In the genomic region with DNA sequence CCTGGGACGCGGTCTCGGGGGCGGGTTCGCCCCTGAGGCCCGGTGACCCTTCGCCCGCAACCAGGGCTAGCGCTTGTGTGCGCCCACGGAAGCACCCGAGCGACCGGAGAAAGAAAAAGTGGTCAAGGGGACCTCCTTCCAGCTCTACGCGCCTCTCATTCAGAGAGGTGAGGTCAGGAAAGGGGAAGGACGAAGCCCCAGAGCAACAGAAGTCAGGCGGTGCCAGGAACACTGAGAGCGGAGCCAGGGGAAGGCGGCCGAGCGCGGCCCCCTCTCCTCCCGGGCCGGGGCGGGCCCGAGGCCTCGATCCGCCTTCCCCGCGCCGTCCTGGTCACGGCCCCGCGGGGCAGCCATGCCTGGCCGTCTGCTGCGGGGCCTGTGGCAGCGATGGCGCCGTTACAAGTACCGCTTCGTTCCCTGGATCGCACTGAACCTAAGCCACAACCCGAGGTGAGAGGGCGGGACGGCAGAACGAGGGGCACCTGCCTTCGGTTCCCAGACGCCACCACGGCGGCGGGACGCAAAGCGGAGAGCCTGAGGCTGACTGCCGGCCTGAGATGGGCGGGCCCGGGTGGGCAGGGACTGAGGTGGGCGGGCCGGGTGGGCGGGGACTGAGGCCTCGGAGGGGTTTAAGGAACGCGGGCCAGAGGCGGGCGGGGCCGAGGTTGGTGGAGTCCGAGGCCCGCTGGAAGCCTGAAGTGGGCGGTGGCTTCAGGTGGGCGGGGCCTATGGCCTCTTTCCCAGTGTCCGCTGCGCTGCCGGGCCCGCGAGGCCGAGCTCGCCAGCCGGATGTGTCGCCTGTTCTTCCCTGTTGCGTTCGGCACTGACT, we compare ENCODE assay signal across 1 cellular context.
TF ChIP-seq lines count a peak whose summit lies in the region.

A gene with protein sequence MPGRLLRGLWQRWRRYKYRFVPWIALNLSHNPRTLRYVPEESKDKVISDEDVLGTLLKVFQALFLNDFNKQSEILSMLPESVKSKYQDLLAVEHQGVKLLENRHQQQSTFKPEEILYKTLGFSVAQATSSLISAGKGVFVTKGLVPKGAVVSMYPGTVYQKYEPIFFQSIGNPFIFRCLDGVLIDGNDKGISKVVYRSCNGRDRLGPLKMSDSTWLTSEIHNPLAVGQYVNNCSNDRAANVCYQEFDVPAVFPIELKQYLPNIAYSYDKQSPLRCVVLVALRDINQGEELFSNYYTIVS (plus strand): TSS at position 303 of the 829 bp plus-strand sequence. CDS start 50 bp downstream, at position 353.

TF ChIP-seq in HepG2, 621 proteins besides CTCF, POLR2A, EP300 and RAD21 (continued from another document and continues in another):
- no peak for TF ChIP-seq CREM (IDR thresholded peaks at IDR 0.05)
- no peak for TF ChIP-seq CREM (CRISPR knock-in tag; IDR thresholded peaks at IDR 0.05)
- no peak for TF ChIP-seq ZNF713 (CRISPR knock-in tag; IDR thresholded peaks at IDR 0.05)
- TF ChIP-seq ZNF207 (IDR thresholded peaks at IDR 0.05; ENCODE audit: borderline replicate concordance) = no peak
- TF ChIP-seq ZFP36 (IDR thresholded peaks at IDR 0.05; ENCODE audit: borderline replicate concordance, low read depth, low read length, partially characterized antibody) = no peak
- TF ChIP-seq ZNF792 (CRISPR knock-in tag; IDR thresholded peaks at IDR 0.05) = peak; percentile 78
- no peak for TF ChIP-seq CREB1 (IDR thresholded peaks at IDR 0.05)
- no peak for TF ChIP-seq CREB1 (CRISPR knock-in tag; IDR thresholded peaks at IDR 0.05)
- peak; percentile 48; the same call in 1 of the 2 replicates for TF ChIP-seq NR2F6 (IDR thresholded peaks at IDR 0.05)
- no peak for TF ChIP-seq NR2F6 (CRISPR knock-in tag; IDR thresholded peaks at IDR 0.05)
- TF ChIP-seq ZNF263 (CRISPR knock-in tag; IDR thresholded peaks at IDR 0.05) = peak; percentile 3; the same call in 1 of the 2 replicates
- TF ChIP-seq RBM39 (IDR thresholded peaks at IDR 0.05; ENCODE audit: low read depth, low read length, poor library complexity, severe bottlenecking) = peak; percentile 76
- TF ChIP-seq ZNF333 (CRISPR knock-in tag; IDR thresholded peaks at IDR 0.05; ENCODE audit: borderline replicate concordance) = peak; percentile 73; the same call in 1 of the 2 replicates
- TF ChIP-seq, protein P1, sequence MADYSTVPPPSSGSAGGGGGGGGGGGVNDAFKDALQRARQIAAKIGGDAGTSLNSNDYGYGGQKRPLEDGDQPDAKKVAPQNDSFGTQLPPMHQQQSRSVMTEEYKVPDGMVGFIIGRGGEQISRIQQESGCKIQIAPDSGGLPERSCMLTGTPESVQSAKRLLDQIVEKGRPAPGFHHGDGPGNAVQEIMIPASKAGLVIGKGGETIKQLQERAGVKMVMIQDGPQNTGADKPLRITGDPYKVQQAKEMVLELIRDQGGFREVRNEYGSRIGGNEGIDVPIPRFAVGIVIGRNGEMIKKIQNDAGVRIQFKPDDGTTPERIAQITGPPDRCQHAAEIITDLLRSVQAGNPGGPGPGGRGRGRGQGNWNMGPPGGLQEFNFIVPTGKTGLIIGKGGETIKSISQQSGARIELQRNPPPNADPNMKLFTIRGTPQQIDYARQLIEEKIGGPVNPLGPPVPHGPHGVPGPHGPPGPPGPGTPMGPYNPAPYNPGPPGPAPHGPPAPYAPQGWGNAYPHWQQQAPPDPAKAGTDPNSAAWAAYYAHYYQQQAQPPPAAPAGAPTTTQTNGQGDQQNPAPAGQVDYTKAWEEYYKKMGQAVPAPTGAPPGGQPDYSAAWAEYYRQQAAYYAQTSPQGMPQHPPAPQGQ (CRISPR knock-in tag; IDR thresholded peaks at IDR 0.05; ENCODE audit: borderline replicate concordance) = 0 out of 2 replicates have a peak, but pooled peaks have one; percentile 64
- TF ChIP-seq, protein P2, sequence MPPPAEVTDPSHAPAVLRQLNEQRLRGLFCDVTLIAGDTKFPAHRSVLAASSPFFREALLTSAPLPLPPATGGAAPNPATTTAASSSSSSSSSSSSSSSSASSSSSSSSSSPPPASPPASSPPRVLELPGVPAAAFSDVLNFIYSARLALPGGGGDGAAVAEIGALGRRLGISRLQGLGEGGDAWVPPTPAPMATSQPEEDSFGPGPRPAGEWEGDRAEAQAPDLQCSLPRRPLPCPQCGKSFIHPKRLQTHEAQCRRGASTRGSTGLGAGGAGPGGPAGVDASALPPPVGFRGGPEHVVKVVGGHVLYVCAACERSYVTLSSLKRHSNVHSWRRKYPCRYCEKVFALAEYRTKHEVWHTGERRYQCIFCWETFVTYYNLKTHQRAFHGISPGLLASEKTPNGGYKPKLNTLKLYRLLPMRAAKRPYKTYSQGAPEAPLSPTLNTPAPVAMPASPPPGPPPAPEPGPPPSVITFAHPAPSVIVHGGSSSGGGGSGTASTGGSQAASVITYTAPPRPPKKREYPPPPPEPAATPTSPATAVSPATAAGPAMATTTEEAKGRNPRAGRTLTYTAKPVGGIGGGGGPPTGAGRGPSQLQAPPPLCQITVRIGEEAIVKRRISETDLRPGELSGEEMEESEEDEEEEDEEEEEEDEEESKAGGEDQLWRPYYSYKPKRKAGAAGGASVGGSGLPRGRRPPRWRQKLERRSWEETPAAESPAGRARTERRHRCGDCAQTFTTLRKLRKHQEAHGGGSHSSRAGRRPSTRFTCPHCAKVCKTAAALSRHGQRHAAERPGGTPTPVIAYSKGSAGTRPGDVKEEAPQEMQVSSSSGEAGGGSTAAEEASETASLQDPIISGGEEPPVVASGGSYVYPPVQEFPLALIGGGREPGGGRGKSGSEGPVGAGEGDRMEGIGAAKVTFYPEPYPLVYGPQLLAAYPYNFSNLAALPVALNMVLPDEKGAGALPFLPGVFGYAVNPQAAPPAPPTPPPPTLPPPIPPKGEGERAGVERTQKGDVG (CRISPR knock-in tag; IDR thresholded peaks at IDR 0.05; ENCODE audit: borderline replicate concordance) = no peak
- TF ChIP-seq JARID2 (CRISPR knock-in tag; IDR thresholded peaks at IDR 0.05; ENCODE audit: insufficient replicate concordance) = no peak
- TF ChIP-seq SIX4 (CRISPR knock-in tag; IDR thresholded peaks at IDR 0.05) = no peak
- TF ChIP-seq EEA1 (CRISPR knock-in tag; IDR thresholded peaks at IDR 0.05; ENCODE audit: borderline replicate concordance) = peak; percentile 76; the same call in 1 of the 2 replicates
- TF ChIP-seq, protein P3, sequence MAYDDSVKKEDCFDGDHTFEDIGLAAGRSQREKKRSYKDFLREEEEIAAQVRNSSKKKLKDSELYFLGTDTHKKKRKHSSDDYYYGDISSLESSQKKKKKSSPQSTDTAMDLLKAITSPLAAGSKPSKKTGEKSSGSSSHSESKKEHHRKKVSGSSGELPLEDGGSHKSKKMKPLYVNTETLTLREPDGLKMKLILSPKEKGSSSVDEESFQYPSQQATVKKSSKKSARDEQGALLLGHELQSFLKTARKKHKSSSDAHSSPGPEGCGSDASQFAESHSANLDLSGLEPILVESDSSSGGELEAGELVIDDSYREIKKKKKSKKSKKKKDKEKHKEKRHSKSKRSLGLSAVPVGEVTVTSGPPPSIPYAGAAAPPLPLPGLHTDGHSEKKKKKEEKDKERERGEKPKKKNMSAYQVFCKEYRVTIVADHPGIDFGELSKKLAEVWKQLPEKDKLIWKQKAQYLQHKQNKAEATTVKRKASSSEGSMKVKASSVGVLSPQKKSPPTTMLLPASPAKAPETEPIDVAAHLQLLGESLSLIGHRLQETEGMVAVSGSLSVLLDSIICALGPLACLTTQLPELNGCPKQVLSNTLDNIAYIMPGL (CRISPR knock-in tag; IDR thresholded peaks at IDR 0.05; ENCODE audit: borderline replicate concordance in 1 of 2, low read depth in 1 of 2) = peak; percentile 63 to 69; a peak in 3 of 4 replicates
- 0 out of 2 replicates have a peak, but pooled peaks have one; percentile 59 for TF ChIP-seq ZNF253 (CRISPR knock-in tag; IDR thresholded peaks at IDR 0.05; ENCODE audit: borderline replicate concordance)
- TF ChIP-seq GPN1 (CRISPR knock-in tag; IDR thresholded peaks at IDR 0.05; ENCODE audit: borderline replicate concordance) = no peak
- TF ChIP-seq SSRP1 (CRISPR knock-in tag; IDR thresholded peaks at IDR 0.05) = no peak
- peak; percentile 42; the same call in 1 of the 2 replicates for TF ChIP-seq KMT2A (CRISPR knock-in tag; IDR thresholded peaks at IDR 0.05)
- no peak for TF ChIP-seq ZNF296 (CRISPR knock-in tag; conservative IDR thresholded peaks at IDR 0.05)
- peak; percentile 91; the same call in 1 of the 2 replicates for TF ChIP-seq KDM5B (CRISPR knock-in tag; IDR thresholded peaks at IDR 0.05; ENCODE audit: borderline replicate concordance)
- TF ChIP-seq MTF1 (CRISPR knock-in tag; IDR thresholded peaks at IDR 0.05) = no peak
- TF ChIP-seq, protein P4, sequence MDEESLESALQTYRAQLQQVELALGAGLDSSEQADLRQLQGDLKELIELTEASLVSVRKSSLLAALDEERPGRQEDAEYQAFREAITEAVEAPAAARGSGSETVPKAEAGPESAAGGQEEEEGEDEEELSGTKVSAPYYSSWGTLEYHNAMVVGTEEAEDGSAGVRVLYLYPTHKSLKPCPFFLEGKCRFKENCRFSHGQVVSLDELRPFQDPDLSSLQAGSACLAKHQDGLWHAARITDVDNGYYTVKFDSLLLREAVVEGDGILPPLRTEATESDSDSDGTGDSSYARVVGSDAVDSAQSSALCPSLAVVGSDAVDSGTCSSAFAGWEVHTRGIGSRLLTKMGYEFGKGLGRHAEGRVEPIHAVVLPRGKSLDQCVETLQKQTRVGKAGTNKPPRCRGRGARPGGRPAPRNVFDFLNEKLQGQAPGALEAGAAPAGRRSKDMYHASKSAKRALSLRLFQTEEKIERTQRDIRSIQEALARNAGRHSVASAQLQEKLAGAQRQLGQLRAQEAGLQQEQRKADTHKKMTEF (CRISPR knock-in tag; IDR thresholded peaks at IDR 0.05) = no peak
- peak; percentile 75; the same call in 1 of the 2 replicates for TF ChIP-seq ZMAT3 (CRISPR knock-in tag; conservative IDR thresholded peaks at IDR 0.05)
- peak; percentile 11; the same call in 1 of the 2 replicates for TF ChIP-seq ZNF772 (CRISPR knock-in tag; IDR thresholded peaks at IDR 0.05)
- peak; percentile 79; the same call in 1 of the 2 replicates for TF ChIP-seq MYC (CRISPR knock-in tag; IDR thresholded peaks at IDR 0.05; ENCODE audit: borderline replicate concordance)
- TF ChIP-seq, protein P5, sequence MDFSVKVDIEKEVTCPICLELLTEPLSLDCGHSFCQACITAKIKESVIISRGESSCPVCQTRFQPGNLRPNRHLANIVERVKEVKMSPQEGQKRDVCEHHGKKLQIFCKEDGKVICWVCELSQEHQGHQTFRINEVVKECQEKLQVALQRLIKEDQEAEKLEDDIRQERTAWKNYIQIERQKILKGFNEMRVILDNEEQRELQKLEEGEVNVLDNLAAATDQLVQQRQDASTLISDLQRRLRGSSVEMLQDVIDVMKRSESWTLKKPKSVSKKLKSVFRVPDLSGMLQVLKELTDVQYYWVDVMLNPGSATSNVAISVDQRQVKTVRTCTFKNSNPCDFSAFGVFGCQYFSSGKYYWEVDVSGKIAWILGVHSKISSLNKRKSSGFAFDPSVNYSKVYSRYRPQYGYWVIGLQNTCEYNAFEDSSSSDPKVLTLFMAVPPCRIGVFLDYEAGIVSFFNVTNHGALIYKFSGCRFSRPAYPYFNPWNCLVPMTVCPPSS (IDR thresholded peaks at IDR 0.05) = no peak
- peak; percentile 76; the same call in 1 of the 2 replicates for TF ChIP-seq ZNF572 (CRISPR knock-in tag; IDR thresholded peaks at IDR 0.05)
- peak; percentile 60; the same call in 1 of the 2 replicates for TF ChIP-seq ZNF329 (CRISPR knock-in tag; IDR thresholded peaks at IDR 0.05; ENCODE audit: low read depth)
- 0 out of 2 replicates have a peak, but pooled peaks have one; percentile 63 for TF ChIP-seq MTF2 (CRISPR knock-in tag; IDR thresholded peaks at IDR 0.05; ENCODE audit: borderline replicate concordance)
- TF ChIP-seq ZNF709 (CRISPR knock-in tag; IDR thresholded peaks at IDR 0.05) = no peak
- TF ChIP-seq, protein P6, sequence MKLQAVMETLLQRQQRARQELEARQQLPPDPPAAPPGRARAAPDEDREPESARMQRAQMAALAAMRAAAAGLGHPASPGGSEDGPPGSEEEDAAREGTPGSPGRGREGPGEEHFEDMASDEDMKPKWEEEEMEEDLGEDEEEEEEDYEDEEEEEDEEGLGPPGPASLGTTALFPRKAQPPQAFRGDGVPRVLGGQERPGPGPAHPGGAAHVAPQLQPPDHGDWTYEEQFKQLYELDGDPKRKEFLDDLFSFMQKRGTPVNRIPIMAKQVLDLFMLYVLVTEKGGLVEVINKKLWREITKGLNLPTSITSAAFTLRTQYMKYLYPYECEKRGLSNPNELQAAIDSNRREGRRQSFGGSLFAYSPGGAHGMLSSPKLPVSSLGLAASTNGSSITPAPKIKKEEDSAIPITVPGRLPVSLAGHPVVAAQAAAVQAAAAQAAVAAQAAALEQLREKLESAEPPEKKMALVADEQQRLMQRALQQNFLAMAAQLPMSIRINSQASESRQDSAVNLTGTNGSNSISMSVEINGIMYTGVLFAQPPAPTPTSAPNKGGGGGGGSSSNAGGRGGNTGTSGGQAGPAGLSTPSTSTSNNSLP (IDR thresholded peaks at IDR 0.05; ENCODE audit: low read depth, low read length) = no peak
- TF ChIP-seq ZNF775 (CRISPR knock-in tag; IDR thresholded peaks at IDR 0.05; ENCODE audit: borderline replicate concordance) = no peak
- peak; percentile 71; the same call in 1 of the 2 replicates for TF ChIP-seq ZNF670 (CRISPR knock-in tag; IDR thresholded peaks at IDR 0.05; ENCODE audit: borderline replicate concordance)
- TF ChIP-seq ZNF839 (CRISPR knock-in tag; IDR thresholded peaks at IDR 0.05; ENCODE audit: borderline replicate concordance) = no peak; the same call in 1 of the 2 replicates
- TF ChIP-seq, protein P7, sequence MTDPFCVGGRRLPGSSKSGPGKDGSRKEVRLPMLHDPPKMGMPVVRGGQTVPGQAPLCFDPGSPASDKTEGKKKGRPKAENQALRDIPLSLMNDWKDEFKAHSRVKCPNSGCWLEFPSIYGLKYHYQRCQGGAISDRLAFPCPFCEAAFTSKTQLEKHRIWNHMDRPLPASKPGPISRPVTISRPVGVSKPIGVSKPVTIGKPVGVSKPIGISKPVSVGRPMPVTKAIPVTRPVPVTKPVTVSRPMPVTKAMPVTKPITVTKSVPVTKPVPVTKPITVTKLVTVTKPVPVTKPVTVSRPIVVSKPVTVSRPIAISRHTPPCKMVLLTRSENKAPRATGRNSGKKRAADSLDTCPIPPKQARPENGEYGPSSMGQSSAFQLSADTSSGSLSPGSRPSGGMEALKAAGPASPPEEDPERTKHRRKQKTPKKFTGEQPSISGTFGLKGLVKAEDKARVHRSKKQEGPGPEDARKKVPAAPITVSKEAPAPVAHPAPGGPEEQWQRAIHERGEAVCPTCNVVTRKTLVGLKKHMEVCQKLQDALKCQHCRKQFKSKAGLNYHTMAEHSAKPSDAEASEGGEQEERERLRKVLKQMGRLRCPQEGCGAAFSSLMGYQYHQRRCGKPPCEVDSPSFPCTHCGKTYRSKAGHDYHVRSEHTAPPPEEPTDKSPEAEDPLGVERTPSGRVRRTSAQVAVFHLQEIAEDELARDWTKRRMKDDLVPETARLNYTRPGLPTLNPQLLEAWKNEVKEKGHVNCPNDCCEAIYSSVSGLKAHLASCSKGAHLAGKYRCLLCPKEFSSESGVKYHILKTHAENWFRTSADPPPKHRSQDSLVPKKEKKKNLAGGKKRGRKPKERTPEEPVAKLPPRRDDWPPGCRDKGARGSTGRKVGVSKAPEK (CRISPR knock-in tag; IDR thresholded peaks at IDR 0.05; ENCODE audit: borderline replicate concordance) = no peak
- TF ChIP-seq, protein P8, sequence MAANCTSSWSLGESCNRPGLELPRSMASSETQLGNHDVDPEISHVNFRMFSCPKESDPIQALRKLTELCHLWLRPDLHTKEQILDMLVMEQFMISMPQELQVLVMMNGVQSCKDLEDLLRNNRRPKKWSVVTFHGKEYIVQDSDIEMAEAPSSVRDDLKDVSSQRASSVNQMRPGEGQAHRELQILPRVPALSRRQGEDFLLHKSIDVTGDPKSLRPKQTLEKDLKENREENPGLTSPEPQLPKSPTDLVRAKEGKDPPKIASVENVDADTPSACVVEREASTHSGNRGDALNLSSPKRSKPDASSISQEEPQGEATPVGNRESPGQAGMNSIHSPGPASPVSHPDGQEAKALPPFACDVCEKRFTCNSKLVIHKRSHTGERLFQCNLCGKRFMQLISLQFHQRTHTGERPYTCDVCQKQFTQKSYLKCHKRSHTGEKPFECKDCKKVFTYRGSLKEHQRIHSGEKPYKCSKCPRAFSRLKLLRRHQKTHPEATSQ (CRISPR knock-in tag; IDR thresholded peaks at IDR 0.05; ENCODE audit: borderline replicate concordance) = no peak
